30 cellular contexts compared by ENCODE assay signal in the genomic region with DNA sequence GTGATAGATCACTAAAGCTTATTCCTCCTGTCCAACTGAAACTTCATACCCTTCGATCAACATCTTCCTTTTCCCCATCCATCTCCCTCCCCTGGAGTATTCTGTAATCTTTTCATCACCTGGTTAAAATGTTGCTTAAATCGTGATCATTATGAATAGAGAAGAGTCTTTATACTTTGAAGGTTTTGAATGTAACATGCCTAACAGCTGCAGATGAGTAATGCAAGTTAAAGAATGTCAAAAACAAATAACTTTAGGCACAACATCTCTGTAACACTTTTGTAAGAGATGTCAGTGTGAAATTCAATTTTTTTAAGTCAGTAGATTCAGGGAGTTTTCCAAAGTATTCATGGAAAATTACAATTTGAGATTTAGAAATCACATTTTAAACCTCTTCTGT.
"Had no signal": no experiment of that assay in that cellular context is flagged by ENCODE, and none has a peak within 500 bp of the region (broad histone marks: within the 10 kb centered on the region; RNA-seq: fewer than 3 reads in every experiment).

No MANE protein-coding gene starts in this region.

- H3K27me3 ChIP-seq: adrenal gland, breast epithelium, Peyer's patch, SJCRH30 had no signal

- H3K4me3 ChIP-seq: adrenal gland, breast epithelium, Peyer's patch, SJCRH30 had no signal

- H3K27me3 Mint-ChIP-seq: activated B cell treated with CpG ODN at 0.5 μM for 24 hours; activated CD4-positive, alpha-beta memory T cell treated with anti-CD3 and anti-CD28 coated beads for 36 hours; activated CD4-positive, alpha-beta T cell treated with anti-CD3 and anti-CD28 coated beads, Interleukin-2, amount 10 ng/mL, durations not matched to agents 24 days and 14 days; activated naive CD4-positive, alpha-beta T cell treated with anti-CD3 and anti-CD28 coated beads, Interleukin-2, amount 10 ng/mL, durations not matched to agents 7 days and 5 days; activated naive CD8-positive, alpha-beta T cell treated with anti-CD3 and anti-CD28 coated beads for 36 hours had no signal

- H3K27ac ChIP-seq: adrenal gland, breast epithelium, Peyer's patch, RWPE1, SJCRH30 had no signal

- DNase-seq: activated B cell treated with CpG ODN at 0.5 μM for 24 hours; activated CD4-positive, alpha-beta memory T cell treated with anti-CD3 and anti-CD28 coated beads for 36 hours; activated CD4-positive, alpha-beta T cell treated with anti-CD3 and anti-CD28 coated beads for 1 hour; activated CD8-positive, alpha-beta memory T cell treated with anti-CD3 and anti-CD28 coated beads for 24 hours; activated gamma-delta T cell treated with Interleukin-2 at 50 U/mL for 16 hours; activated naive CD4-positive, alpha-beta T cell treated with anti-CD3 and anti-CD28 coated beads, Interleukin-2, amount 10 ng/mL, durations not matched to agents 7 days and 5 days; activated naive CD8-positive, alpha-beta T cell treated with anti-CD3 and anti-CD28 coated beads for 36 hours; activated T-cell treated with anti-CD3 and anti-CD28 coated beads, Interleukin-2, amount 50 U/mL, for 48 hours; adrenal gland; aorta; caudate nucleus; Kasumi-1; KBM-7; NCI-H1048; NCI-H1417; NCI-H1930; NCI-H2107; NCI-H2171 treated with DMSO at 0.1 percent for 48 hours; NCI-H345; NCI-H510A; NCI-H69; NK-92 treated with Interleukin-12 subunit alpha and Interleukin-12 subunit beta, amount 100 ng/mL, for 24 hours; Peyer's patch; Right ventricle myocardium superior; SJCRH30; SK-N-SH had no signal

- H3K36me3 Mint-ChIP-seq: activated naive CD4-positive, alpha-beta T cell treated with anti-CD3 and anti-CD28 coated beads, Interleukin-2, amount 10 ng/mL, durations not matched to agents 7 days and 5 days had no signal

- H3K36me3 ChIP-seq: breast epithelium, Peyer's patch, SJCRH30 had no signal

- H3K9me2 ChIP-seq: SK-N-SH had no signal

- H3K4me1 ChIP-seq: adrenal gland, breast epithelium, Peyer's patch had no signal

- H3K4me2 ChIP-seq: SK-N-SH had no signal

- H3K9ac ChIP-seq: SK-N-SH had no signal

- H3K9me3 ChIP-seq: adrenal gland, breast epithelium, Peyer's patch, SJCRH30, SK-N-SH had no signal

- H3K4me1 Mint-ChIP-seq: activated B cell treated with CpG ODN at 0.5 μM for 24 hours; activated naive CD4-positive, alpha-beta T cell treated with anti-CD3 and anti-CD28 coated beads, Interleukin-2, amount 10 ng/mL, durations not matched to agents 7 days and 5 days had no signal

- H3K4me3 Mint-ChIP-seq: activated B cell treated with CpG ODN at 0.5 μM for 24 hours; activated CD4-positive, alpha-beta memory T cell treated with anti-CD3 and anti-CD28 coated beads for 36 hours; activated CD4-positive, alpha-beta T cell treated with anti-CD3 and anti-CD28 coated beads, Interleukin-2, amount 10 ng/mL, durations not matched to agents 24 days and 14 days; activated naive CD4-positive, alpha-beta T cell treated with anti-CD3 and anti-CD28 coated beads, Interleukin-2, amount 10 ng/mL, durations not matched to agents 7 days and 5 days; activated naive CD8-positive, alpha-beta T cell treated with anti-CD3 and anti-CD28 coated beads for 36 hours had no signal

- H3K27ac Mint-ChIP-seq: activated B cell treated with CpG ODN at 0.5 μM for 24 hours; activated CD4-positive, alpha-beta memory T cell treated with anti-CD3 and anti-CD28 coated beads for 36 hours; activated CD4-positive, alpha-beta T cell treated with anti-CD3 and anti-CD28 coated beads, Interleukin-2, amount 10 ng/mL, durations not matched to agents 24 days and 14 days; activated naive CD4-positive, alpha-beta T cell treated with anti-CD3 and anti-CD28 coated beads, Interleukin-2, amount 10 ng/mL, durations not matched to agents 7 days and 5 days; activated naive CD8-positive, alpha-beta T cell treated with anti-CD3 and anti-CD28 coated beads for 36 hours; activated T-helper 2 cell treated with anti-CD3 and anti-CD28 coated beads, Interferon-gamma antibody, Interleukin-2, Interleukin-4, amounts not matched to agents 10 μg/mL and 5 μg/mL and 100 μg/mL, durations not matched to agents 14 hours and 24 hours and 36 hours had no signal

- H3K9me3 Mint-ChIP-seq: activated B cell treated with CpG ODN at 0.5 μM for 24 hours; activated CD4-positive, alpha-beta memory T cell treated with anti-CD3 and anti-CD28 coated beads for 36 hours; activated CD4-positive, alpha-beta T cell treated with anti-CD3 and anti-CD28 coated beads, Interleukin-2, amount 10 ng/mL, durations not matched to agents 24 days and 14 days; activated naive CD4-positive, alpha-beta T cell treated with anti-CD3 and anti-CD28 coated beads, Interleukin-2, amount 10 ng/mL, durations not matched to agents 7 days and 5 days; activated naive CD8-positive, alpha-beta T cell treated with anti-CD3 and anti-CD28 coated beads for 36 hours; activated T-helper 2 cell treated with anti-CD3 and anti-CD28 coated beads, Interferon-gamma antibody, Interleukin-2, Interleukin-4, amounts not matched to agents 10 μg/mL and 5 μg/mL and 100 μg/mL, durations not matched to agents 14 hours and 24 hours and 36 hours had no signal
